In genomic region chr12:50787618-50788017, GRCh38 we compare ENCODE assay signal across 2 cellular contexts.
TF ChIP-seq lines count a peak whose summit lies in the region.

No MANE protein-coding gene starts in this region.

TF ChIP-seq in IMR-90, 13 proteins besides CTCF, POLR2A, EP300 and RAD21:
- TF ChIP-seq CHD1 (IDR thresholded peaks at IDR 0.05; ENCODE audit: low read depth, low read length) (no peak), ELK1 (IDR thresholded peaks at IDR 0.05; ENCODE audit: borderline replicate concordance, low read depth, low read length) (no peak), USF2 (IDR thresholded peaks at IDR 0.05; ENCODE audit: low read depth, low read length) (no peak), NFE2L2 (IDR thresholded peaks at IDR 0.05; ENCODE audit: low read depth, low read length) (no peak), BHLHE40 (IDR thresholded peaks at IDR 0.05; ENCODE audit: low read depth, low read length) (no peak), SMC3 (IDR thresholded peaks at IDR 0.05; ENCODE audit: low read depth, low read length) (no peak), RFX5 (IDR thresholded peaks at IDR 0.05; ENCODE audit: low read depth, low read length) (no peak), RCOR1 (IDR thresholded peaks at IDR 0.05; ENCODE audit: insufficient replicate concordance, low read length) (no peak), CEBPB (IDR thresholded peaks at IDR 0.05; ENCODE audit: low read depth, low read length) (no peak), MXI1 (IDR thresholded peaks at IDR 0.05; ENCODE audit: borderline replicate concordance, low read depth, low read length) (no peak)

TF ChIP-seq in GM23338, 12 proteins besides CTCF, POLR2A, EP300 and RAD21:
- TF ChIP-seq ETS1 (IDR thresholded peaks at IDR 0.05) (no peak), REST (IDR thresholded peaks at IDR 0.05; ENCODE audit: unreplicated experiment) (no peak), STAT1 (IDR thresholded peaks at IDR 0.05; ENCODE audit: unreplicated experiment) (no peak), CREB1 (CRISPR knock-in tag; IDR thresholded peaks at IDR 0.05; ENCODE audit: low read depth) (no peak), POLR2AphosphoS5 (IDR thresholded peaks at IDR 0.05; ENCODE audit: low read depth) (no peak), JUNB (IDR thresholded peaks at IDR 0.05; ENCODE audit: unreplicated experiment) (no peak), ZNF331 (CRISPR knock-in tag; IDR thresholded peaks at IDR 0.05; ENCODE audit: low read depth) (no peak), ZNF114 (CRISPR knock-in tag; IDR thresholded peaks at IDR 0.05) (no peak), EZH2 (IDR thresholded peaks at IDR 0.05; ENCODE audit: low read depth, unreplicated experiment) (no peak), ZNF462 (CRISPR knock-in tag; IDR thresholded peaks at IDR 0.05) (no peak), EZH2phosphoT487 (IDR thresholded peaks at IDR 0.05; ENCODE audit: unreplicated experiment) (no peak), NANOG (IDR thresholded peaks at IDR 0.05; ENCODE audit: borderline replicate concordance) (no peak)
TF ChIP-seq in GM23338: peak in this region for 0.
